Comparison of ENCODE assay signal across 17 cellular contexts in the genomic region with DNA sequence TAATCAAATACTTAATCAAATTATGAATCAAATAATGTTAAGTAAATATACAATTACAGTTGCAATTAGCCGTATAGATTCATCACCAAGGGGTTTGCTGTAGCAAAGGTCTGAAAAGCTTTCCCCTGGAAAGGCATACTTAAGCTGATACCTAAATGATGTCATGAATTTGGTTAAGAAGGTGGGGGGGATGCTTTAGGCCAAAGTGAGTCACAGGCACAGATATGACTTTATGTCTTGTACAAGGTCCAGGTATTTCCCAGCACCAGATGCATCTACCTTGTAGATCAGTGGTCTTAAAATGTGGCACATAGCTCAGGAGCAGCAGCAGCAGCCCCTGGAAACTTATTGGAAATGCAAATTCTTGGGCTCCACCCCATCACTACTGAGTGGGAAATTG.
DNase-seq lines count a peak whose midpoint lies in the region; ATAC-seq and TF ChIP-seq lines count a peak whose summit lies in the region.
"Had no signal": no experiment of that assay in that cellular context is flagged by ENCODE, and none has a peak within 500 bp of the region (broad histone marks: within the 10 kb centered on the region; RNA-seq: fewer than 3 reads in every experiment).

No MANE protein-coding gene starts in this region.

- CTCF ChIA-PET in A673 (lab: Charles Lee), result no interaction called here

- H3K4me1 Mint-ChIP-seq in GM23338, result peaks cover 41% of the 10 kb centered on the region
- H3K4me1 Mint-ChIP-seq: CD8-positive, alpha-beta memory T cell had no signal

- peaks cover 17% of the 10 kb centered on the region for H3K27me3 Mint-ChIP-seq in GM23338 (ENCODE audit: insufficient read depth, low read depth, poor library complexity)

- POLR2A ChIA-PET in A673 (lab: Charles Lee; ENCODE audit: low non-redundant PET), result no interaction called here

- peaks cover 16% of the 10 kb centered on the region for H3K9me3 Mint-ChIP-seq in GM23338
- H3K9me3 Mint-ChIP-seq: dendritic cell treated with granulocyte-macrophage colony-stimulating factor and Interleukin-4, amounts not matched to agents 40 ng/mL and 50 ng/mL, for 4 days had no signal

- peaks cover 18% of the 10 kb centered on the region for H3K36me3 Mint-ChIP-seq in GM23338 (ENCODE audit: low read depth)
- H3K36me3 Mint-ChIP-seq: CD8-positive, alpha-beta memory T cell had no signal

- DNase-seq in AG10803 (ENCODE audit: low read depth) (peak; percentile 27), GM04504 (ENCODE audit: low read depth) (peak; percentile 0), RWPE2 (ENCODE audit: low spot score) (no peak), iris pigment epithelial cell (ENCODE audit: low read depth) (peak; percentile 11), GM23338 (ENCODE audit: low spot score) (no peak), A673 (ENCODE audit: low spot score) (no peak)
- DNase-seq in activated naive CD4-positive, alpha-beta T cell treated with anti-CD3 and anti-CD28 coated beads, Interleukin-2, amount 50 U/mL, for 16 hours, result no peak
- DNase-seq: activated CD4-positive, alpha-beta T cell treated with anti-CD3 and anti-CD28 coated beads, Interleukin-2, amount 50 U/mL, for 4 hours; CD8-positive, alpha-beta memory T cell; DMS79 treated with DMSO at 0.1 percent for 48 hours; NCI-H526; retina; SHP77 had no signal

- H2AFZ ChIP-seq in GM23338, result no peak overlapping the region

- TF ChIP-seq CTCF in AG10803 (conservative IDR thresholded peaks at IDR 0.05; ENCODE audit: low read length) (no peak), RWPE2 (IDR thresholded peaks at IDR 0.05; ENCODE audit: poor library complexity, severe bottlenecking) (no peak), GM23338 (conservative IDR thresholded peaks at IDR 0.05; ENCODE audit: low read depth in 2 of 2) (no peak), A673 (conservative IDR thresholded peaks at IDR 0.05; ENCODE audit: low read depth, low read length) (no peak)

- peaks cover 3% of the 10 kb centered on the region for H3K4me1 ChIP-seq in RWPE2 (ENCODE audit: insufficient read depth, poor library complexity, severe bottlenecking)
- peaks cover 26% of the 10 kb centered on the region for H3K4me1 ChIP-seq in GM23338 (ENCODE audit: insufficient read depth)
- H3K4me1 ChIP-seq in A673 (ENCODE audit: insufficient read depth, low read length, poor library complexity, severe bottlenecking), result no peaks in the 10 kb centered on the region

- no peaks in the 10 kb centered on the region for H3K36me3 ChIP-seq in RWPE2 (ENCODE audit: low read depth)
- H3K36me3 ChIP-seq in GM23338 (ENCODE audit: insufficient read depth), result no peaks in the 10 kb centered on the region; the same call in 1 of the 2 replicates
- no peaks in the 10 kb centered on the region for H3K36me3 ChIP-seq in A673 (ENCODE audit: insufficient read depth, low read length, poor library complexity, severe bottlenecking)
- H3K36me3 ChIP-seq: cardiac muscle cell, thoracic aorta had no signal

- H4K20me1 ChIP-seq in GM23338 (replicated peaks; ENCODE audit: insufficient read depth), result no peaks in the 10 kb centered on the region

- no peak overlapping the region for H3K27ac Mint-ChIP-seq in GM23338
- H3K27ac Mint-ChIP-seq: dendritic cell treated with granulocyte-macrophage colony-stimulating factor and Interleukin-4, amounts not matched to agents 40 ng/mL and 50 ng/mL, for 4 days had no signal

- H3K27ac ChIP-seq in RWPE2 (ENCODE audit: poor library complexity, severe bottlenecking) (no peak overlapping the region), GM23338 (ENCODE audit: low read depth) (no peak overlapping the region), A673 (ENCODE audit: low read depth, low read length, poor library complexity, severe bottlenecking) (no peak overlapping the region)
- H3K27ac ChIP-seq: cardiac muscle cell, epithelial cell of prostate, thoracic aorta had no signal

- ATAC-seq in RWPE2 (ENCODE audit: low read depth), result peak; percentile 68
- no peak for ATAC-seq in GM23338

- no TSS peak for BruUV-seq in A673 (replicated peaks; lab: Mats Ljungman, UMichigan)

- no peaks in the 10 kb centered on the region for H3K9me3 ChIP-seq in RWPE2 (ENCODE audit: severe bottlenecking)
- no peaks in the 10 kb centered on the region for H3K9me3 ChIP-seq in A673 (ENCODE audit: low read depth, low read length, poor library complexity, severe bottlenecking)
- H3K9me3 ChIP-seq: thoracic aorta had no signal

- intact Hi-C loops in A673 (cut with micrococcal nuclease; ENCODE audit: unreplicated experiment), result no loop called here

- H3F3A ChIP-seq in GM23338 (replicated peaks; ENCODE audit: low read depth), result no peaks in the 10 kb centered on the region; the same call in 1 of the 2 replicates

- no peaks in the 10 kb centered on the region for H3K79me2 ChIP-seq in GM23338 (replicated peaks; ENCODE audit: insufficient read depth)

- no peak overlapping the region for H3K4me3 Mint-ChIP-seq in GM23338
- H3K4me3 Mint-ChIP-seq: CD8-positive, alpha-beta memory T cell; dendritic cell treated with granulocyte-macrophage colony-stimulating factor and Interleukin-4, amounts not matched to agents 40 ng/mL and 50 ng/mL, for 4 days had no signal

- H3K4me2 ChIP-seq in GM23338, result no peak overlapping the region

- H3K27me3 ChIP-seq in RWPE2 (ENCODE audit: insufficient read depth, poor library complexity, severe bottlenecking) (peaks cover 70% of the 10 kb centered on the region), GM23338 (ENCODE audit: insufficient read depth) (no peaks in the 10 kb centered on the region), A673 (replicated peaks; ENCODE audit: insufficient read depth, low read depth, low read length, poor library complexity) (no peaks in the 10 kb centered on the region)
- H3K27me3 ChIP-seq: cardiac muscle cell had no signal

- H3K4me3 ChIP-seq in AG10803 (ENCODE audit: low read length) (no peak overlapping the region), RWPE2 (ENCODE audit: severe bottlenecking) (no peak overlapping the region), GM23338 (no peak overlapping the region), A673 (ENCODE audit: low read depth, low read length, poor library complexity, severe bottlenecking) (no peak overlapping the region)
- H3K4me3 ChIP-seq: cardiac muscle cell, thoracic aorta had no signal

- no peaks in the 10 kb centered on the region for H3K9me2 ChIP-seq in GM23338 (ENCODE audit: insufficient read depth)

TF ChIP-seq in GM23338, 12 proteins besides CTCF, POLR2A, EP300 and RAD21 (continues in another document):
- TF ChIP-seq NANOG (IDR thresholded peaks at IDR 0.05; ENCODE audit: borderline replicate concordance) (no peak), ZNF331 (CRISPR knock-in tag; IDR thresholded peaks at IDR 0.05; ENCODE audit: low read depth) (no peak), CREB1 (CRISPR knock-in tag; IDR thresholded peaks at IDR 0.05; ENCODE audit: low read depth) (no peak), STAT1 (IDR thresholded peaks at IDR 0.05; ENCODE audit: unreplicated experiment) (no peak), EZH2 (IDR thresholded peaks at IDR 0.05; ENCODE audit: low read depth, unreplicated experiment) (no peak), EZH2phosphoT487 (IDR thresholded peaks at IDR 0.05; ENCODE audit: unreplicated experiment) (no peak), JUNB (IDR thresholded peaks at IDR 0.05; ENCODE audit: unreplicated experiment) (no peak), POLR2AphosphoS5 (IDR thresholded peaks at IDR 0.05; ENCODE audit: low read depth) (no peak), ZNF114 (CRISPR knock-in tag; IDR thresholded peaks at IDR 0.05) (no peak)
- TF ChIP-seq, protein P1, sequence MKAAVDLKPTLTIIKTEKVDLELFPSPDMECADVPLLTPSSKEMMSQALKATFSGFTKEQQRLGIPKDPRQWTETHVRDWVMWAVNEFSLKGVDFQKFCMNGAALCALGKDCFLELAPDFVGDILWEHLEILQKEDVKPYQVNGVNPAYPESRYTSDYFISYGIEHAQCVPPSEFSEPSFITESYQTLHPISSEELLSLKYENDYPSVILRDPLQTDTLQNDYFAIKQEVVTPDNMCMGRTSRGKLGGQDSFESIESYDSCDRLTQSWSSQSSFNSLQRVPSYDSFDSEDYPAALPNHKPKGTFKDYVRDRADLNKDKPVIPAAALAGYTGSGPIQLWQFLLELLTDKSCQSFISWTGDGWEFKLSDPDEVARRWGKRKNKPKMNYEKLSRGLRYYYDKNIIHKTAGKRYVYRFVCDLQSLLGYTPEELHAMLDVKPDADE (IDR thresholded peaks at IDR 0.05), result no peak
- TF ChIP-seq, protein P2, sequence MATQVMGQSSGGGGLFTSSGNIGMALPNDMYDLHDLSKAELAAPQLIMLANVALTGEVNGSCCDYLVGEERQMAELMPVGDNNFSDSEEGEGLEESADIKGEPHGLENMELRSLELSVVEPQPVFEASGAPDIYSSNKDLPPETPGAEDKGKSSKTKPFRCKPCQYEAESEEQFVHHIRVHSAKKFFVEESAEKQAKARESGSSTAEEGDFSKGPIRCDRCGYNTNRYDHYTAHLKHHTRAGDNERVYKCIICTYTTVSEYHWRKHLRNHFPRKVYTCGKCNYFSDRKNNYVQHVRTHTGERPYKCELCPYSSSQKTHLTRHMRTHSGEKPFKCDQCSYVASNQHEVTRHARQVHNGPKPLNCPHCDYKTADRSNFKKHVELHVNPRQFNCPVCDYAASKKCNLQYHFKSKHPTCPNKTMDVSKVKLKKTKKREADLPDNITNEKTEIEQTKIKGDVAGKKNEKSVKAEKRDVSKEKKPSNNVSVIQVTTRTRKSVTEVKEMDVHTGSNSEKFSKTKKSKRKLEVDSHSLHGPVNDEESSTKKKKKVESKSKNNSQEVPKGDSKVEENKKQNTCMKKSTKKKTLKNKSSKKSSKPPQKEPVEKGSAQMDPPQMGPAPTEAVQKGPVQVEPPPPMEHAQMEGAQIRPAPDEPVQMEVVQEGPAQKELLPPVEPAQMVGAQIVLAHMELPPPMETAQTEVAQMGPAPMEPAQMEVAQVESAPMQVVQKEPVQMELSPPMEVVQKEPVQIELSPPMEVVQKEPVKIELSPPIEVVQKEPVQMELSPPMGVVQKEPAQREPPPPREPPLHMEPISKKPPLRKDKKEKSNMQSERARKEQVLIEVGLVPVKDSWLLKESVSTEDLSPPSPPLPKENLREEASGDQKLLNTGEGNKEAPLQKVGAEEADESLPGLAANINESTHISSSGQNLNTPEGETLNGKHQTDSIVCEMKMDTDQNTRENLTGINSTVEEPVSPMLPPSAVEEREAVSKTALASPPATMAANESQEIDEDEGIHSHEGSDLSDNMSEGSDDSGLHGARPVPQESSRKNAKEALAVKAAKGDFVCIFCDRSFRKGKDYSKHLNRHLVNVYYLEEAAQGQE (IDR thresholded peaks at IDR 0.05; ENCODE audit: unreplicated experiment), result no peak

Comparison
In these comparisons a context has a peak if more than half of its experiments do, and no peak if none do; other contexts are left out.
1. DNase-seq: peak in AG10803 (single experiment), GM04504 (single experiment) and iris pigment epithelial cell (single experiment); none in RWPE2 (single experiment), GM23338 (single experiment), activated naive CD4-positive, alpha-beta T cell treated with anti-CD3 and anti-CD28 coated beads, Interleukin-2, amount 50 U/mL, for 16 hours (single experiment) and A673 (single experiment).